8 cellular contexts compared by ENCODE assay signal in genomic region chr14:32201196-32201815, GRCh38. TPM values are rescaled to one million over a fixed set of nuclear protein-coding genes. Genes with fewer than 3 reads are reported as not detected.
DNase-seq lines count a peak whose midpoint lies in the region; ATAC-seq and TF ChIP-seq lines count a peak whose summit lies in the region.

No MANE protein-coding gene starts in this region.

- H3K9me3 ChIP-seq in right lobe of liver, result no peaks in the 10 kb centered on the region

- no peaks in the 10 kb centered on the region for H3K9me3 Mint-ChIP-seq in activated CD4-positive, alpha-beta T cell treated with anti-CD3 and anti-CD28 coated beads, Interleukin-2, amount 10 ng/mL, durations not matched to agents 7 days and 5 days

- peaks cover 0 to 10% (median 2%) of the 10 kb centered on the region in 4 donors for H3K4me1 ChIP-seq in right lobe of liver

- H3K27ac Mint-ChIP-seq in activated CD4-positive, alpha-beta T cell treated with anti-CD3 and anti-CD28 coated beads, Interleukin-2, amount 10 ng/mL, durations not matched to agents 7 days and 5 days, result peak overlapping the region; percentile 97

- peaks cover 2% of the 10 kb centered on the region for H3K36me3 Mint-ChIP-seq in activated CD4-positive, alpha-beta T cell treated with anti-CD3 and anti-CD28 coated beads, Interleukin-2, amount 10 ng/mL, durations not matched to agents 7 days and 5 days (ENCODE audit: low read depth)

- no peaks in the 10 kb centered on the region for H3K27me3 ChIP-seq in right lobe of liver

- no peaks in the 10 kb centered on the region for H3K36me3 ChIP-seq in right lobe of liver

- H3K27ac ChIP-seq in right lobe of liver, result peak overlapping the region; percentile 89 to 96 (median 91)

- peak; percentile 64 for TF ChIP-seq POLR2A in right lobe of liver (IDR thresholded peaks at IDR 0.05)

- POLR2A ChIA-PET in activated CD4-positive, alpha-beta T cell treated with anti-CD3 and anti-CD28 coated beads, Interleukin-2, amount 10 ng/mL, durations not matched to agents 7 days and 5 days (lab: Charles Lee), result no interaction called here

- peak in 1 of 4 donors; percentile 6 for TF ChIP-seq CTCF in right lobe of liver (IDR thresholded peaks at IDR 0.05)

- peak overlapping the region; percentile 86 for H3K4me3 Mint-ChIP-seq in activated CD4-positive, alpha-beta T cell treated with anti-CD3 and anti-CD28 coated beads, Interleukin-2, amount 10 ng/mL, durations not matched to agents 7 days and 5 days

- H3K27me3 Mint-ChIP-seq in activated CD4-positive, alpha-beta T cell treated with anti-CD3 and anti-CD28 coated beads, Interleukin-2, amount 10 ng/mL, durations not matched to agents 7 days and 5 days, result peaks cover 2% of the 10 kb centered on the region

- ATAC-seq in HG03108 (IDR thresholded peaks at IDR 0.05; ENCODE audit: unreplicated experiment) (peak; percentile 60), right lobe of liver (peak; percentile 78 to 90 (median 85))

- CTCF ChIA-PET in activated CD4-positive, alpha-beta T cell treated with anti-CD3 and anti-CD28 coated beads, Interleukin-2, amount 10 ng/mL, durations not matched to agents 7 days and 5 days (lab: Charles Lee), result interaction anchor here (0.6 kb wide), 1 partner anchor 170 kb away, joined by 4 read pairs; no protein-coding TSS in a partner anchor

- H3K4me1 Mint-ChIP-seq in activated CD4-positive, alpha-beta T cell treated with anti-CD3 and anti-CD28 coated beads, Interleukin-2, amount 10 ng/mL, durations not matched to agents 7 days and 5 days, result peaks cover 44% of the 10 kb centered on the region

- intact Hi-C loops in right lobe of liver (cut with DNase I), result no loop called here

- H3K4me3 ChIP-seq in right lobe of liver, result peak overlapping the region; percentile 68 to 84 (median 72)

- DNase-seq in SIG-M5 treated with dmso at 0.1 percent for 504 hours (lab: John Stamatoyannopoulos, UW; ENCODE audit: unreplicated experiment) (peak; percentile 56), SIG-M5 (lab: John Stamatoyannopoulos, UW) (no peak), NCI-H2196 treated with DMSO at 0.1 percent for 48 hours (lab: John Stamatoyannopoulos, UW; ENCODE audit: unreplicated experiment) (peak; percentile 83), cortex of kidney (lab: John Stamatoyannopoulos, UW) (peak; percentile 62), right lobe of liver (peak; percentile 95 to 96 (median 96))
- peak; percentile 71 for DNase-seq in activated CD4-positive, alpha-beta T cell treated with anti-CD3 and anti-CD28 coated beads, Interleukin-2, amount 10 ng/mL, durations not matched to agents 7 days and 5 days
- DNase-seq in stimulated activated CD4-positive, alpha-beta T cell treated with anti-CD3 and anti-CD28 coated beads, Interleukin-4, amount 100 ng/mL, for 1 hour, result peak; percentile 79

- 0% methylated on average over 5 of the region's 46 CpGs for WGBS in right lobe of liver (ENCODE audit: insufficient coverage, low coverage, low lambda C conversion rate, missing lambda C conversion rate)

RNA-seq across cellular contexts. Expression of gene RNU6-7, which starts 0.5 kb away (rescaled TPM):
- total RNA-seq in activated CD4-positive, alpha-beta T cell treated with anti-CD3 and anti-CD28 coated beads, Interleukin-2, amount 10 ng/mL, durations not matched to agents 7 days and 5 days, result not detected
- not detected for total RNA-seq in right lobe of liver

RNA-seq across cellular contexts. Expression of gene RNU6-8, which starts 1.8 kb away (rescaled TPM):
- not detected for total RNA-seq in activated CD4-positive, alpha-beta T cell treated with anti-CD3 and anti-CD28 coated beads, Interleukin-2, amount 10 ng/mL, durations not matched to agents 7 days and 5 days
- not detected for total RNA-seq in right lobe of liver
